In the genomic region with DNA sequence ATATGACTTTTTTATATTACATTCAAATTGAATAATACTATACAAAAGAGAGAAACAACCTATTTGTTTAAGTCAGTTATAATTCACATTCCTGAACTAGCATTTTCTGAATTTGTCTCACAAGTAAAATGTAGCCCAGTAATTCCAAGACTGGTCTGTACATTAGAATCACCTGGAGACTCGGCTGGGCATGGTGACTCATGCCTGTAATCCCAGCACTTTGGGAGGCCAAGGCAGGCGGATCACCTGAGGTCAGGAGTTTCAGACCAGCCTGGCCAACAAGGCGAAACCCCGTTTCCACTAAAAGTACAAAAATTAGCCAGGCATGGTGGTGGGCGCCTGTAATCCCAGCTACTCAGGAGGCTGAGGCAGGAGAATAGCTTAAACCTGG, we compare ENCODE assay signal across 7 cellular contexts. TPM values are rescaled to one million over a fixed set of nuclear protein-coding genes. Genes with fewer than 3 reads are reported as not detected.
DNase-seq lines count a peak whose midpoint lies in the region; ATAC-seq, FAIRE-seq and TF ChIP-seq lines count a peak whose summit lies in the region.
"Not testable (repeated sequence)": the region's sequence is repeated elsewhere in the genome, so short reads cannot be mapped to it uniquely, and the experiment has no call there.

No MANE protein-coding gene starts in this region.

- ATAC-seq in HCT116 (peak; percentile 73), RWPE2 (ENCODE audit: low read depth) (peak; percentile 67; the same call in 2 of the 3 replicates), body of pancreas (peak; percentile 45)
- not testable (repeated sequence) for ATAC-seq in HepG2

- TF ChIP-seq EP300 in HepG2 (IDR thresholded peaks at IDR 0.05; ENCODE audit: low read depth in 2 of 2, low read length in 2 of 2); HepG2 (CRISPR knock-in tag; IDR thresholded peaks at IDR 0.05; ENCODE audit: borderline replicate concordance): not testable (repeated sequence)

- FAIRE-seq in HepG2 (lab: Jason Lieb, UNC); small intestine (lab: Jason Lieb, UNC): not testable (repeated sequence)

- CTCF ChIA-PET in HCT116 (lab: Charles Lee): interaction anchor here (1.0 kb wide), 1 partner anchor 224 kb away, joined by 4 read pairs; no protein-coding TSS in a partner anchor
- CTCF ChIA-PET in HepG2 (lab: Yijun Ruan, JAX; ENCODE audit: low intra/inter-chr PET ratio, low total read pairs): not testable (repeated sequence)

- H3K4me3 ChIP-seq in HCT116 (replicated peaks in 1 of 2; ENCODE audit: low read depth in 1 of 2, low read length in 2 of 2); RWPE2 (ENCODE audit: severe bottlenecking); body of pancreas; colonic mucosa; HepG2 (replicated peaks in 1 of 3; ENCODE audit: insufficient read depth in 1 of 3, low read depth in 2 of 3, low read length in 3 of 3); small intestine (ENCODE audit: low read depth in 1 of 2, low read length in 2 of 2): not testable (repeated sequence)

- not testable (repeated sequence) for TF ChIP-seq CTCF in HCT116 (IDR thresholded peaks at IDR 0.05 in 2 of 3, conservative IDR thresholded peaks at IDR 0.05 in 1 of 3; ENCODE audit: borderline replicate concordance in 1 of 3, insufficient read depth in 1 of 3, low read depth in 2 of 3, low read length in 2 of 3); RWPE2 (IDR thresholded peaks at IDR 0.05; ENCODE audit: poor library complexity, severe bottlenecking); body of pancreas (IDR thresholded peaks at IDR 0.05); colonic mucosa (IDR thresholded peaks at IDR 0.05); HepG2 (CRISPR knock-in tag; IDR thresholded peaks at IDR 0.05)

- H3K9me3 ChIP-seq in HCT116 (ENCODE audit: control insufficient read depth in 1 of 2, insufficient read depth in 1 of 2, low read depth in 1 of 2, low read length in 2 of 2); RWPE2 (ENCODE audit: severe bottlenecking); body of pancreas; colonic mucosa; HepG2 (ENCODE audit: low read length); small intestine (ENCODE audit: control insufficient read depth, low read depth): not testable (repeated sequence)

- H3K4me1 ChIP-seq in HCT116 (ENCODE audit: control insufficient read depth in 1 of 2, insufficient read depth in 2 of 2, low read length in 2 of 2) (peaks cover 17 to 19% of the 10 kb centered on the region in 2 experiments), body of pancreas (peaks cover 53% of the 10 kb centered on the region), HepG2 (ENCODE audit: insufficient read depth, low read length) (peaks cover 44% of the 10 kb centered on the region)
- H3K4me1 ChIP-seq in RWPE2 (ENCODE audit: insufficient read depth, poor library complexity, severe bottlenecking); colonic mucosa; small intestine (ENCODE audit: control insufficient read depth in 2 of 2, insufficient read depth in 1 of 2, low read depth in 1 of 2, low read length in 1 of 2): not testable (repeated sequence)

- H3K27ac ChIP-seq in HCT116 (ENCODE audit: low read depth, low read length); RWPE2 (ENCODE audit: poor library complexity, severe bottlenecking); body of pancreas; colonic mucosa; HepG2 (ENCODE audit: extremely low read length, insufficient read depth, low read length); small intestine (ENCODE audit: low read depth in 1 of 2, low read length in 1 of 2): not testable (repeated sequence)

- not testable (repeated sequence) for TF ChIP-seq RAD21 in HCT116 (IDR thresholded peaks at IDR 0.05; ENCODE audit: low read depth); HepG2 (CRISPR knock-in tag; IDR thresholded peaks at IDR 0.05)

- peak overlapping the region; percentile 45 for H3K4me2 ChIP-seq in HCT116 (ENCODE audit: low read length)
- not testable (repeated sequence) for H3K4me2 ChIP-seq in HepG2 (ENCODE audit: low read depth, low read length)

- POLR2A ChIA-PET in HCT116 (lab: Charles Lee); HepG2 (lab: Yijun Ruan, JAX): not testable (repeated sequence)

- not testable (repeated sequence) for BruUV-seq in HCT116 (replicated peaks; lab: Mats Ljungman, UMichigan); HepG2 (replicated peaks; lab: Mats Ljungman, UMichigan)

- WGBS in body of pancreas, 2 donors: 66 to 72% methylated on average over 5 of the region's 5 CpGs
- WGBS in HepG2 (ENCODE audit: low lambda C conversion rate): 90% methylated on average over 5 of the region's 5 CpGs
- WGBS in small intestine, 3 donors: 45 to 76% (median 61%) methylated on average over 5 of the region's 5 CpGs

- H2AFZ ChIP-seq in HCT116 (ENCODE audit: low read depth, low read length, poor library complexity, severe bottlenecking); HepG2 (ENCODE audit: low read length): not testable (repeated sequence)

- H3K9ac ChIP-seq in HCT116 (ENCODE audit: low read length); colonic mucosa (ENCODE audit: low read depth in 2 of 2, low read length in 2 of 2); HepG2 (ENCODE audit: insufficient read depth, low read depth, low read length): not testable (repeated sequence)

- in situ Hi-C loops in HepG2 (cut with HindIII; ENCODE audit: extremely low pct_ligation_motif_present, low pct_unique_long_range_greater_than_20kb): not testable (repeated sequence)

- H3K27me3 ChIP-seq in HCT116 (ENCODE audit: insufficient read depth, low read length); RWPE2 (ENCODE audit: insufficient read depth, poor library complexity, severe bottlenecking); body of pancreas; colonic mucosa; HepG2 (ENCODE audit: control insufficient read depth in 1 of 2, insufficient read depth in 2 of 2, low read length in 2 of 2); small intestine (ENCODE audit: control insufficient read depth in 2 of 2, insufficient read depth in 2 of 2, low read length in 2 of 2): not testable (repeated sequence)

- H4K20me1 ChIP-seq in HCT116 (ENCODE audit: insufficient read depth); HepG2 (ENCODE audit: insufficient read depth, low read length): not testable (repeated sequence)

- RAD21 ChIA-PET in HCT116 (lab: Charles Lee; ENCODE audit: low non-redundant PET in 1 of 2, low total read pairs in 2 of 2, uncharacterized antibody in 2 of 2, unreplicated experiment in 2 of 2): not testable (repeated sequence)

- not testable (repeated sequence) for TF ChIP-seq POLR2A in HCT116 (IDR thresholded peaks at IDR 0.05; ENCODE audit: borderline replicate concordance, extremely low read depth, insufficient read depth, insufficient read length); body of pancreas (IDR thresholded peaks at IDR 0.05); HepG2 (IDR thresholded peaks at IDR 0.05; ENCODE audit: insufficient read depth in 1 of 2, low read depth in 2 of 2, low read length in 2 of 2)

- intact Hi-C loops in HCT116 (cut with micrococcal nuclease): loop anchor here (10.0 kb wide), 2 partner anchors 518 to 648 kb away; partner anchors contain the start of gene ASNSD1
- intact Hi-C loops in body of pancreas (cut with DNase I): not testable (repeated sequence)
- intact Hi-C loops in colonic mucosa (cut with DNase I): loop anchor here (10.0 kb wide), 1 partner anchor 228 kb away; no protein-coding TSS in a partner anchor
- intact Hi-C loops in HepG2 (cut with micrococcal nuclease; ENCODE audit: unreplicated experiment): loop anchor here (10.0 kb wide), 2 partner anchors 128 to 548 kb away; partner anchors contain the start of gene OSGEPL1

- DNase-seq in HCT116 (ENCODE audit: low read depth, low spot score); RWPE2 (ENCODE audit: low spot score); HepG2 (ENCODE audit: low spot score): not testable (repeated sequence)
- DNase-seq in body of pancreas (peak in 2 of 4 donors; percentile 11 to 17), colonic mucosa (peak; percentile 46), islet precursor cell (peak; percentile 61), small intestine (peak; percentile 29)

- not testable (repeated sequence) for H3K36me3 ChIP-seq in HCT116 (ENCODE audit: control insufficient read depth in 1 of 2, insufficient read depth in 2 of 2, low read length in 2 of 2); RWPE2 (ENCODE audit: low read depth); body of pancreas (replicated peaks in 1 of 2; ENCODE audit: insufficient read depth in 1 of 2, low read depth in 2 of 2); colonic mucosa; small intestine (ENCODE audit: control insufficient read depth in 2 of 2, insufficient read depth in 2 of 2, low read length in 2 of 2)
- H3K36me3 ChIP-seq in HepG2 (replicated peaks in 1 of 2; ENCODE audit: control insufficient read depth in 1 of 2, insufficient read depth in 2 of 2, low read length in 2 of 2): peaks cover 3 to 31% of the 10 kb centered on the region in 2 experiments; a peak in 4 of 5 replicates

- H3K79me2 ChIP-seq in HCT116 (ENCODE audit: insufficient read depth, low read length) (peaks cover 49% of the 10 kb centered on the region), HepG2 (ENCODE audit: insufficient read depth, low read length) (peaks cover 33% of the 10 kb centered on the region)

- H3K9me2 ChIP-seq in HCT116 (ENCODE audit: insufficient read depth): not testable (repeated sequence)

RNA-seq across cellular contexts. Expression of gene HIBCH, which starts 7.0 kb away (rescaled TPM):
- total RNA-seq in HCT116 (2021; ENCODE audit: unreplicated experiment) (24.7 TPM), body of pancreas (10 to 100 TPM; 19.4 to 21.3 TPM), colonic mucosa (10 to 100 TPM; 47.2 to 71.1 TPM), HepG2 (2016; rRNA removed; fragmentation: Illumina TruSeq; extraction: Trizol) (49.5 and 67.0 TPM in 2 replicates)
- 4.4 and 7.7 TPM in 2 replicates for polyA plus RNA-seq in HCT116 (2012)
- 9.9 and 10.7 TPM in 2 replicates for total RNA-seq in HepG2 (2016; cell fraction: cytosol; rRNA removed; fragmentation: Illumina TruSeq; extraction: Trizol; ENCODE audit: low read depth)
- 46.9 and 68.2 TPM in 2 replicates for total RNA-seq in HepG2 (2016; cell fraction: insoluble cytoplasmic fraction; rRNA removed; fragmentation: Illumina TruSeq; extraction: Trizol)
- total RNA-seq in HepG2 (2016; cell fraction: membrane; rRNA removed; fragmentation: Illumina TruSeq; extraction: Trizol): 11.0 and 12.8 TPM in 2 replicates
- 64.0 and 64.7 TPM in 2 replicates for total RNA-seq in HepG2 (2016; cell fraction: nucleus; rRNA removed; fragmentation: Illumina TruSeq; extraction: Trizol)
- polyA plus RNA-seq in HepG2 (2011; rRNA removed) (17.8 and 18.8 TPM in 2 replicates), small intestine (10 to 100 TPM; 27.0 to 45.5 (median 28.6) TPM)
- polyA plus RNA-seq in HepG2 (2011; cell fraction: cytosol; rRNA removed): 6.4 and 8.3 TPM in 2 replicates
- 14.6 and 25.8 TPM in 2 replicates for polyA plus RNA-seq in HepG2 (2011; cell fraction: nucleus; rRNA removed)
- polyA plus RNA-seq in HepG2 (2012): 27.5 and 40.7 TPM in 2 replicates
- polyA plus RNA-seq in HepG2 (2016; cell fraction: cytosol; fragmentation: Illumina TruSeq; extraction: Trizol; ENCODE audit: low read depth): 6.9 and 7.7 TPM in 2 replicates
- polyA plus RNA-seq in HepG2 (2016; cell fraction: insoluble cytoplasmic fraction; fragmentation: Illumina TruSeq; extraction: Trizol; ENCODE audit: low read depth): 63.7 and 68.2 TPM in 2 replicates
- 9.3 and 9.4 TPM in 2 replicates for polyA plus RNA-seq in HepG2 (2016; cell fraction: membrane; fragmentation: Illumina TruSeq; extraction: Trizol; ENCODE audit: low read depth)
- 45.2 and 47.6 TPM in 2 replicates for polyA plus RNA-seq in HepG2 (2016; cell fraction: nucleus; fragmentation: Illumina TruSeq; extraction: Trizol; ENCODE audit: insufficient read depth, low read depth)
- polyA minus RNA-seq in HepG2 (2011; rRNA and poly(A)+ RNA removed; ENCODE audit: low replicate concordance): 6.3 and 18.5 TPM in 2 replicates
- polyA minus RNA-seq in HepG2 (2011; cell fraction: cytosol; rRNA and poly(A)+ RNA removed): 8.9 and 9.9 TPM in 2 replicates
- 88.3 and 98.2 TPM in 2 replicates for polyA minus RNA-seq in HepG2 (2011; cell fraction: nucleus; rRNA and poly(A)+ RNA removed)

RNA-seq across cellular contexts. Expression of gene INPP1, which starts 30.8 kb away (rescaled TPM):
- 19.6 TPM for total RNA-seq in HCT116 (2021; ENCODE audit: unreplicated experiment)
- polyA plus RNA-seq in HCT116 (2012): 14.3 and 18.5 TPM in 2 replicates
- 10 to 100 TPM; 17.6 to 19.8 TPM for total RNA-seq in body of pancreas
- 10 to 100 TPM; 35.3 to 39.2 TPM for total RNA-seq in colonic mucosa
- 13.3 and 15.2 TPM in 2 replicates for total RNA-seq in HepG2 (2016; rRNA removed; fragmentation: Illumina TruSeq; extraction: Trizol)
- total RNA-seq in HepG2 (2016; cell fraction: cytosol; rRNA removed; fragmentation: Illumina TruSeq; extraction: Trizol; ENCODE audit: low read depth): 6.0 and 8.5 TPM in 2 replicates
- 11.4 and 14.0 TPM in 2 replicates for total RNA-seq in HepG2 (2016; cell fraction: insoluble cytoplasmic fraction; rRNA removed; fragmentation: Illumina TruSeq; extraction: Trizol)
- total RNA-seq in HepG2 (2016; cell fraction: membrane; rRNA removed; fragmentation: Illumina TruSeq; extraction: Trizol): 12.0 and 14.5 TPM in 2 replicates
- total RNA-seq in HepG2 (2016; cell fraction: nucleus; rRNA removed; fragmentation: Illumina TruSeq; extraction: Trizol): 6.6 and 8.8 TPM in 2 replicates
- 10.0 and 10.5 TPM in 2 replicates for polyA plus RNA-seq in HepG2 (2011; rRNA removed)
- 5.7 and 7.3 TPM in 2 replicates for polyA plus RNA-seq in HepG2 (2011; cell fraction: cytosol; rRNA removed)
- polyA plus RNA-seq in HepG2 (2011; cell fraction: nucleus; rRNA removed): 10.0 and 11.1 TPM in 2 replicates
- polyA plus RNA-seq in HepG2 (2012): 23.9 and 28.9 TPM in 2 replicates
- 7.9 and 9.4 TPM in 2 replicates for polyA plus RNA-seq in HepG2 (2016; cell fraction: cytosol; fragmentation: Illumina TruSeq; extraction: Trizol; ENCODE audit: low read depth)
- 18.0 and 18.7 TPM in 2 replicates for polyA plus RNA-seq in HepG2 (2016; cell fraction: insoluble cytoplasmic fraction; fragmentation: Illumina TruSeq; extraction: Trizol; ENCODE audit: low read depth)
- polyA plus RNA-seq in HepG2 (2016; cell fraction: membrane; fragmentation: Illumina TruSeq; extraction: Trizol; ENCODE audit: low read depth): 12.1 and 13.1 TPM in 2 replicates
- polyA plus RNA-seq in HepG2 (2016; cell fraction: nucleus; fragmentation: Illumina TruSeq; extraction: Trizol; ENCODE audit: insufficient read depth, low read depth): 22.8 and 23.1 TPM in 2 replicates
- 4.8 and 5.3 TPM in 2 replicates for polyA minus RNA-seq in HepG2 (2011; rRNA and poly(A)+ RNA removed; ENCODE audit: low replicate concordance)
- polyA minus RNA-seq in HepG2 (2011; cell fraction: cytosol; rRNA and poly(A)+ RNA removed): 8.2 and 11.3 TPM in 2 replicates
- 8.2 and 8.7 TPM in 2 replicates for polyA minus RNA-seq in HepG2 (2011; cell fraction: nucleus; rRNA and poly(A)+ RNA removed)
- polyA plus RNA-seq in small intestine: 10 to 100 TPM; 32.8 to 77.2 (median 74.6) TPM
